In genomic region chr5:9519537-9519936, GRCh38 we compare ENCODE assay signal across 14 cellular contexts. TPM values are rescaled to one million over a fixed set of nuclear protein-coding genes. Genes with fewer than 3 reads are reported as not detected.
DNase-seq lines count a peak whose midpoint lies in the region; ATAC-seq and TF ChIP-seq lines count a peak whose summit lies in the region.
"Had no signal": no experiment of that assay in that cellular context is flagged by ENCODE, and none has a peak within 500 bp of the region (broad histone marks: within the 10 kb centered on the region; RNA-seq: fewer than 3 reads in every experiment).

No MANE protein-coding gene starts in this region.

- no peak overlapping the region for H3K27ac Mint-ChIP-seq in activated CD4-positive, alpha-beta T cell treated with anti-CD3 and anti-CD28 coated beads, Interleukin-2, amount 10 ng/mL, durations not matched to agents 7 days and 5 days

- no peaks in the 10 kb centered on the region for H3K27me3 Mint-ChIP-seq in activated CD4-positive, alpha-beta T cell treated with anti-CD3 and anti-CD28 coated beads, Interleukin-2, amount 10 ng/mL, durations not matched to agents 7 days and 5 days

- no peak for TF ChIP-seq CTCF in GM06990 (IDR thresholded peaks at IDR 0.05; ENCODE audit: insufficient read depth, low read length, poor library complexity, severe bottlenecking)

- intact Hi-C loops in left cardiac atrium (cut with DNase I), result no loop called here

- H3K36me3 Mint-ChIP-seq in activated CD4-positive, alpha-beta T cell treated with anti-CD3 and anti-CD28 coated beads, Interleukin-2, amount 10 ng/mL, durations not matched to agents 7 days and 5 days (ENCODE audit: low read depth), result no peaks in the 10 kb centered on the region

- POLR2A ChIA-PET in activated CD4-positive, alpha-beta T cell treated with anti-CD3 and anti-CD28 coated beads, Interleukin-2, amount 10 ng/mL, durations not matched to agents 7 days and 5 days (lab: Charles Lee), result no interaction called here

- H3K4me3 Mint-ChIP-seq in activated CD4-positive, alpha-beta T cell treated with anti-CD3 and anti-CD28 coated beads, Interleukin-2, amount 10 ng/mL, durations not matched to agents 7 days and 5 days, result no peak overlapping the region

- H3K4me1 Mint-ChIP-seq in activated CD4-positive, alpha-beta T cell treated with anti-CD3 and anti-CD28 coated beads, Interleukin-2, amount 10 ng/mL, durations not matched to agents 7 days and 5 days, result no peaks in the 10 kb centered on the region

- CTCF ChIA-PET in activated CD4-positive, alpha-beta T cell treated with anti-CD3 and anti-CD28 coated beads, Interleukin-2, amount 10 ng/mL, durations not matched to agents 7 days and 5 days (lab: Charles Lee), result no interaction called here

- ATAC-seq in left cardiac atrium (peak; percentile 67 to 77), GM18498 (IDR thresholded peaks at IDR 0.05; ENCODE audit: unreplicated experiment) (no peak)

- H3K4me3 ChIP-seq in GM06990 (replicated peaks; ENCODE audit: low read depth, low read length), result no peak overlapping the region
- H3K4me3 ChIP-seq in skeletal muscle cell (ENCODE audit: low read depth, low read length), result no peak overlapping the region

- no peaks in the 10 kb centered on the region for H3K36me3 ChIP-seq in GM06990 (ENCODE audit: control insufficient read depth, insufficient read depth, low read length)

- peak; percentile 30 for DNase-seq in GM06990 (ENCODE audit: extremely low read depth, insufficient read length)
- peak; percentile 69 for DNase-seq in amniotic epithelial cell (ENCODE audit: low read depth)
- peak; percentile 26 for DNase-seq in left cardiac atrium
- DNase-seq in skeletal muscle cell (ENCODE audit: low read depth), result peak; percentile 78
- DNase-seq in activated CD4-positive, alpha-beta T cell treated with anti-CD3 and anti-CD28 coated beads, Interleukin-2, amount 10 ng/mL, durations not matched to agents 7 days and 5 days, result no peak
- no peak for DNase-seq in stimulated activated CD4-positive, alpha-beta T cell treated with anti-CD3 and anti-CD28 coated beads, Interleukin-4, amount 100 ng/mL, for 1 hour
- no peak for DNase-seq in activated CD4-positive, CD25-positive, alpha-beta regulatory T cell treated with anti-CD3 and anti-CD28 coated beads, Interleukin-2, amount 50 U/mL, for 72 hours
- DNase-seq: activated CD4-positive, alpha-beta T cell treated with anti-CD3 and anti-CD28 coated beads, Interleukin-2, amount 50 U/mL, for 4 hours; GOT3; NCI-H1092 treated with DMSO at 0.1 percent for 48 hours; NCI-H446 treated with DMSO at 0.1 percent for 48 hours; substantia nigra; T-helper 9 cell had no signal

- H3K27me3 ChIP-seq in GM06990 (replicated peaks; ENCODE audit: control insufficient read depth, insufficient read depth, low read length), result no peaks in the 10 kb centered on the region

- no peaks in the 10 kb centered on the region for H3K9me3 Mint-ChIP-seq in activated CD4-positive, alpha-beta T cell treated with anti-CD3 and anti-CD28 coated beads, Interleukin-2, amount 10 ng/mL, durations not matched to agents 7 days and 5 days

RNA-seq across cellular contexts. Expression of gene SEMA5A, which starts 26.3 kb away (rescaled TPM):
- 10 to 100 TPM; 16.2 to 19.7 TPM for total RNA-seq in left cardiac atrium
- total RNA-seq in activated CD4-positive, alpha-beta T cell treated with anti-CD3 and anti-CD28 coated beads, Interleukin-2, amount 10 ng/mL, durations not matched to agents 7 days and 5 days, result under 1 TPM; 0.12 TPM

Comparison
In these comparisons a context has a peak if more than half of its experiments do, and no peak if none do; other contexts are left out.
1. DNase-seq: peak in GM06990 (single experiment), amniotic epithelial cell (single experiment), left cardiac atrium (single experiment) and skeletal muscle cell (single experiment); none in activated CD4-positive, alpha-beta T cell treated with anti-CD3 and anti-CD28 coated beads, Interleukin-2, amount 10 ng/mL, durations not matched to agents 7 days and 5 days (single experiment), stimulated activated CD4-positive, alpha-beta T cell treated with anti-CD3 and anti-CD28 coated beads, Interleukin-4, amount 100 ng/mL, for 1 hour (single experiment) and activated CD4-positive, CD25-positive, alpha-beta regulatory T cell treated with anti-CD3 and anti-CD28 coated beads, Interleukin-2, amount 50 U/mL, for 72 hours (single experiment).
2. RNA of gene SEMA5A, which starts 26.3 kb away (total RNA-seq): 16.2 to 19.7 TPM in left cardiac atrium; 0.12 TPM in activated CD4-positive, alpha-beta T cell treated with anti-CD3 and anti-CD28 coated beads, Interleukin-2, amount 10 ng/mL, durations not matched to agents 7 days and 5 days; every median in the first group is over 10 times any median in the second.